In the genomic region with DNA sequence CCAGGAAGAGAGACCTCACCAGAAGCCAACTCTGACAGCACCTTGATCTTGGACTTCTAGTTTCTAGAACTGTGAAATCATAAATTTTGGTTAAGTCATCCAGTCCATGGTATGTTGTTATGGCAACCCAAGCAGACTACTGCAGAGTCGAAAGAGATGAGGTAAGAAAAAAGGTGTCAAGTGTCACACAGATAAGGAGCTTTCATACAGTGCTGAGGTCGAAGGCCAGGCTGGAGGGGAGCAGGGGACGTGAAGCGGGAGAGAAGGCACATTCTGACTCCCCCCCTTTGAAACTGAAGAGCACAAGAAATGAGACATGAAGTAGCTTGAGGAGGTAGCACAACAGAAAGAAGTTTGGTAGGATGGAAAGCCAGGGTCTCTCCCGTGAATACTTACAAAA, we compare ENCODE assay signal across 20 cellular contexts.
DNase-seq lines count a peak whose midpoint lies in the region; ATAC-seq and TF ChIP-seq lines count a peak whose summit lies in the region.
"Had no signal": no experiment of that assay in that cellular context is flagged by ENCODE, and none has a peak within 500 bp of the region (broad histone marks: within the 10 kb centered on the region; RNA-seq: fewer than 3 reads in every experiment).

No MANE protein-coding gene starts in this region.

- CTCF ChIA-PET in HEK293 (lab: Yijun Ruan, JAX) (no interaction called here), A673 (lab: Charles Lee) (no interaction called here)

- H3K4me3 ChIP-seq in HEK293 (ENCODE audit: low read depth, low read length) (no peak overlapping the region), RWPE2 (ENCODE audit: severe bottlenecking) (no peak overlapping the region), epithelial cell of esophagus (ENCODE audit: low read length) (no peak overlapping the region), smooth muscle cell (no peak overlapping the region), foreskin fibroblast (ENCODE audit: low read depth in 1 of 2, low read length in 2 of 2) (no peak overlapping the region), Karpas-422 (ENCODE audit: low read length) (no peak overlapping the region), A673 (ENCODE audit: low read depth, low read length, poor library complexity, severe bottlenecking) (no peak overlapping the region)
- H3K4me3 ChIP-seq: colonic mucosa, left ventricle myocardium inferior had no signal

- no peaks in the 10 kb centered on the region for H3F3A ChIP-seq in smooth muscle cell (ENCODE audit: low read depth)

- WGBS in smooth muscle cell (ENCODE audit: low lambda C conversion rate): 53% methylated on average over 5 of the region's 5 CpGs

- H3K4me2 ChIP-seq in smooth muscle cell: no peak overlapping the region
- H3K4me2 ChIP-seq in Karpas-422 (ENCODE audit: low read depth, low read length, poor library complexity, severe bottlenecking): no peak overlapping the region

- DNase-seq in RWPE2 (ENCODE audit: low spot score) (no peak), epithelial cell of esophagus (ENCODE audit: low read depth) (peak; percentile 21), smooth muscle cell (lab: John Stamatoyannopoulos, UW; ENCODE audit: unreplicated experiment) (no peak), foreskin fibroblast (no peak), Karpas-422 (no peak), A673 (ENCODE audit: low spot score) (no peak)
- DNase-seq: activated CD4-positive, alpha-beta T cell treated with anti-CD3 and anti-CD28 coated beads for 1 hour; activated CD8-positive, alpha-beta T cell treated with anti-CD3 and anti-CD28 coated beads, Interleukin-2, amount 10 ng/mL, durations not matched to agents 7 days and 5 days; activated gamma-delta T cell; brain microvascular endothelial cell; colonic mucosa; DND-41; effector memory CD8-positive, alpha-beta T cell; glutamatergic neuron; left ventricle myocardium inferior; NCI-H1417 treated with DMSO at 0.1 percent for 48 hours; NCI-H748 treated with DMSO at 0.1 percent for 48 hours; posterior cingulate gyrus; SW 1271 had no signal

- H3K79me2 ChIP-seq in smooth muscle cell (ENCODE audit: low read depth): no peaks in the 10 kb centered on the region
- H3K79me2 ChIP-seq in Karpas-422 (ENCODE audit: low read length): no peaks in the 10 kb centered on the region

- ATAC-seq in RWPE2 (ENCODE audit: low read depth): no peak; the same call in 2 of the 3 replicates
- ATAC-seq: activated CD8-positive, alpha-beta T cell treated with anti-CD3 and anti-CD28 coated beads, Interleukin-2, amount 10 ng/mL, durations not matched to agents 7 days and 5 days; effector memory CD8-positive, alpha-beta T cell had no signal

- H3K9me3 ChIP-seq in HEK293 (ENCODE audit: control insufficient read depth, insufficient read depth, low read depth, low read length): no peaks in the 10 kb centered on the region
- no peaks in the 10 kb centered on the region for H3K9me3 ChIP-seq in RWPE2 (ENCODE audit: severe bottlenecking)
- no peaks in the 10 kb centered on the region for H3K9me3 ChIP-seq in smooth muscle cell (replicated peaks; ENCODE audit: low read depth)
- H3K9me3 ChIP-seq in Karpas-422 (ENCODE audit: low read length): no peaks in the 10 kb centered on the region
- no peaks in the 10 kb centered on the region for H3K9me3 ChIP-seq in A673 (ENCODE audit: low read depth, low read length, poor library complexity, severe bottlenecking)
- H3K9me3 ChIP-seq: colonic mucosa, left ventricle myocardium inferior had no signal

- POLR2A ChIA-PET in HEK293 (lab: Yijun Ruan, JAX) (no interaction called here), A673 (lab: Charles Lee; ENCODE audit: low non-redundant PET) (no interaction called here)

- intact Hi-C loops in A673 (cut with micrococcal nuclease; ENCODE audit: unreplicated experiment): no loop called here

- BruUV-seq in A673 (replicated peaks; lab: Mats Ljungman, UMichigan): no TSS peak

- no peak for TF ChIP-seq CTCF in HEK293 (tag by site-specific recombination; IDR thresholded peaks at IDR 0.05)
- TF ChIP-seq CTCF in RWPE2 (IDR thresholded peaks at IDR 0.05; ENCODE audit: poor library complexity, severe bottlenecking): no peak
- no peak for TF ChIP-seq CTCF in epithelial cell of esophagus (IDR thresholded peaks at IDR 0.05; ENCODE audit: insufficient read depth, low read depth, low read length, missing control alignments)
- TF ChIP-seq CTCF in smooth muscle cell (IDR thresholded peaks at IDR 0.05; ENCODE audit: borderline replicate concordance, insufficient read depth, poor library complexity, severe bottlenecking): no peak
- TF ChIP-seq CTCF in foreskin fibroblast (IDR thresholded peaks at IDR 0.05; ENCODE audit: low read depth, low read length): no peak
- no peak for TF ChIP-seq CTCF in A673 (conservative IDR thresholded peaks at IDR 0.05; ENCODE audit: low read depth, low read length)

- H3K4me1 ChIP-seq in HEK293 (ENCODE audit: control insufficient read depth, insufficient read depth, low read length): peaks cover 5% of the 10 kb centered on the region
- peaks cover 15% of the 10 kb centered on the region for H3K4me1 ChIP-seq in RWPE2 (ENCODE audit: insufficient read depth, poor library complexity, severe bottlenecking)
- H3K4me1 ChIP-seq in smooth muscle cell (ENCODE audit: low read depth): no peaks in the 10 kb centered on the region
- no peaks in the 10 kb centered on the region for H3K4me1 ChIP-seq in Karpas-422 (ENCODE audit: low read length)
- H3K4me1 ChIP-seq in A673 (ENCODE audit: insufficient read depth, low read length, poor library complexity, severe bottlenecking): no peaks in the 10 kb centered on the region
- H3K4me1 ChIP-seq: colonic mucosa, left ventricle myocardium inferior had no signal

- H3K9me2 ChIP-seq in Karpas-422 (replicated peaks; ENCODE audit: insufficient read depth, low read length): no peaks in the 10 kb centered on the region

- H3K27ac ChIP-seq in HEK293 (ENCODE audit: extremely low read depth, low read depth, low read length) (no peak overlapping the region), RWPE2 (ENCODE audit: poor library complexity, severe bottlenecking) (peak overlapping the region; percentile 31), smooth muscle cell (ENCODE audit: low read depth) (peak overlapping the region; percentile 72), Karpas-422 (ENCODE audit: low read length) (no peak overlapping the region), A673 (ENCODE audit: low read depth, low read length, poor library complexity, severe bottlenecking) (no peak overlapping the region)
- H3K27ac ChIP-seq: brain microvascular endothelial cell, colonic mucosa, left ventricle myocardium inferior had no signal

- no peaks in the 10 kb centered on the region for H4K20me1 ChIP-seq in smooth muscle cell (ENCODE audit: low read depth)
- H4K20me1 ChIP-seq in Karpas-422 (ENCODE audit: insufficient read depth, low read depth, low read length): no peaks in the 10 kb centered on the region

- H2AFZ ChIP-seq in smooth muscle cell (ENCODE audit: low read depth) (no peak overlapping the region), Karpas-422 (ENCODE audit: low read length) (no peak overlapping the region)

- no peaks in the 10 kb centered on the region for H3K27me3 ChIP-seq in RWPE2 (ENCODE audit: insufficient read depth, poor library complexity, severe bottlenecking)
- H3K27me3 ChIP-seq in smooth muscle cell (ENCODE audit: low read depth): no peaks in the 10 kb centered on the region
- no peaks in the 10 kb centered on the region for H3K27me3 ChIP-seq in Karpas-422 (ENCODE audit: low read length)
- no peaks in the 10 kb centered on the region for H3K27me3 ChIP-seq in A673 (replicated peaks; ENCODE audit: insufficient read depth, low read depth, low read length, poor library complexity)
- H3K27me3 ChIP-seq: brain microvascular endothelial cell, colonic mucosa had no signal

- H3K9ac ChIP-seq in smooth muscle cell (ENCODE audit: low read depth) (no peak overlapping the region), Karpas-422 (ENCODE audit: low read length) (no peak overlapping the region)

- H3K36me3 ChIP-seq in HEK293 (ENCODE audit: control insufficient read depth in 2 of 2, insufficient read depth in 1 of 2, low read length in 2 of 2) (no peaks in the 10 kb centered on the region), RWPE2 (ENCODE audit: low read depth) (no peaks in the 10 kb centered on the region), smooth muscle cell (ENCODE audit: low read depth) (no peaks in the 10 kb centered on the region), Karpas-422 (ENCODE audit: insufficient read depth, low read length) (no peaks in the 10 kb centered on the region), A673 (ENCODE audit: insufficient read depth, low read length, poor library complexity, severe bottlenecking) (no peaks in the 10 kb centered on the region)
- H3K36me3 ChIP-seq: brain microvascular endothelial cell, colonic mucosa, left ventricle myocardium inferior had no signal

TF ChIP-seq in HEK293, 187 proteins besides CTCF, POLR2A, EP300 and RAD21 (continues in another document):
- TF ChIP-seq, protein P1, sequence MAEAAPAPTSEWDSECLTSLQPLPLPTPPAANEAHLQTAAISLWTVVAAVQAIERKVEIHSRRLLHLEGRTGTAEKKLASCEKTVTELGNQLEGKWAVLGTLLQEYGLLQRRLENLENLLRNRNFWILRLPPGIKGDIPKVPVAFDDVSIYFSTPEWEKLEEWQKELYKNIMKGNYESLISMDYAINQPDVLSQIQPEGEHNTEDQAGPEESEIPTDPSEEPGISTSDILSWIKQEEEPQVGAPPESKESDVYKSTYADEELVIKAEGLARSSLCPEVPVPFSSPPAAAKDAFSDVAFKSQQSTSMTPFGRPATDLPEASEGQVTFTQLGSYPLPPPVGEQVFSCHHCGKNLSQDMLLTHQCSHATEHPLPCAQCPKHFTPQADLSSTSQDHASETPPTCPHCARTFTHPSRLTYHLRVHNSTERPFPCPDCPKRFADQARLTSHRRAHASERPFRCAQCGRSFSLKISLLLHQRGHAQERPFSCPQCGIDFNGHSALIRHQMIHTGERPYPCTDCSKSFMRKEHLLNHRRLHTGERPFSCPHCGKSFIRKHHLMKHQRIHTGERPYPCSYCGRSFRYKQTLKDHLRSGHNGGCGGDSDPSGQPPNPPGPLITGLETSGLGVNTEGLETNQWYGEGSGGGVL (tag by site-specific recombination; IDR thresholded peaks at IDR 0.05): peak; percentile 80
- TF ChIP-seq ZNF266 (tag by site-specific recombination; IDR thresholded peaks at IDR 0.05; ENCODE audit: low read depth) (no peak), ZNF843 (tag by site-specific recombination; IDR thresholded peaks at IDR 0.05) (no peak), ZNF366 (tag by site-specific recombination; conservative IDR thresholded peaks at IDR 0.05) (peak; percentile 70), ZBTB17 (tag by site-specific recombination; IDR thresholded peaks at IDR 0.05) (0 out of 2 replicates have a peak, but pooled peaks have one; percentile 7)

Comparison
In these comparisons a context has a peak if more than half of its experiments do, and no peak if none do; other contexts are left out.
1. H3K27ac ChIP-seq: peak in RWPE2 (single experiment) and smooth muscle cell (single experiment); none in HEK293 (single experiment), Karpas-422 (single experiment) and A673 (single experiment).